Comparison of ENCODE assay signal across 8 cellular contexts in the genomic region with DNA sequence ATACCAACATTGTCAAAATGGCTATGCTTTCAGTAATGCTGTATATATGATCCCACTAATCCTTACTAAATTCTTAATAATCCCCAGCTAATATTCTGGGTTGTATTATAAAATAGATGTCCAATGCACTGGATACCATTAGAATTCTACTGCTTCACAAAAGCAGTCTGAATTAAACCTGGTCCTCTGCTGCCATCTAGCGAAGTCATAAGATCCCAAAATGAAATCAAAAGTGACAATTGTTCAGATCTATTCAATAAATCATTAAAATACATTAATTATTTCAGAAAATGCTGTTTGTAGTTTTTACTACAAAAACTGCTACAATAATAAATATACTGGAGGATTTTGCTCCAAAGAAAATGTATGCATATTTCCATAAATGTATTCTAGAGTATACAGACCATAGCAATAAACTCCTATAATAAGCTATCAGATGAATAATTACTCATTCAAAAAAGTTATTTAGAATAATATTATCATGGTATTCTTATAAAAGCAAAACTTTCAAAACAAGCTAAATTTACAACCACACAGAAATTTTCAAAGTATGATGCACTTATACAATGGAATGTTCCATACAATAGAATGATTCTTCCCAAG.
DNase-seq lines count a peak whose midpoint lies in the region; ATAC-seq and FAIRE-seq lines count a peak whose summit lies in the region.

No MANE protein-coding gene starts in this region.

- H3K27ac Mint-ChIP-seq in CD8-positive, alpha-beta memory T cell, result no peak overlapping the region

- no peaks in the 10 kb centered on the region for H3K9me3 Mint-ChIP-seq in CD8-positive, alpha-beta memory T cell

- DNase-seq in CD8-positive, alpha-beta memory T cell, result peak in 4 of 5 donors; percentile 10 to 48 (median 32)
- DNase-seq in GM18507 (ENCODE audit: extremely low spot score, insufficient read length, low read depth) (peak; percentile 9), NCI-H2196 treated with DMSO at 0.1 percent for 48 hours (lab: John Stamatoyannopoulos, UW; ENCODE audit: unreplicated experiment) (peak; percentile 30), germinal center (ENCODE audit: low spot score) (peak; percentile 28), renal cortical epithelial cell (ENCODE audit: low read depth) (peak; percentile 65), HuH-7.5 (ENCODE audit: low spot score) (no peak)
- peak; percentile 5 to 25 for DNase-seq in activated CD4-positive, alpha-beta T cell treated with anti-CD3 and anti-CD28 coated beads, Interleukin-2, amount 50 U/mL, for 48 hours

- no peaks in the 10 kb centered on the region for H3K36me3 ChIP-seq in CD8-positive, alpha-beta memory T cell (ENCODE audit: insufficient read depth, low read length)

- no peaks in the 10 kb centered on the region for H3K9me3 ChIP-seq in CD8-positive, alpha-beta memory T cell (ENCODE audit: low read length)

- POLR2A ChIA-PET in CD8-positive, alpha-beta memory T cell (lab: Charles Lee), result no interaction called here

- ATAC-seq in GM18517 (IDR thresholded peaks at IDR 0.05; ENCODE audit: unreplicated experiment), result no peak

- H3K27me3 ChIP-seq in CD8-positive, alpha-beta memory T cell (ENCODE audit: insufficient read depth, low read length, poor library complexity, severe bottlenecking), result no peaks in the 10 kb centered on the region

- peak; percentile 89 for FAIRE-seq in GM18507 (lab: Jason Lieb, UNC)

- peaks cover 0 to 5% (median 2%) of the 10 kb centered on the region in 3 donors for H3K36me3 Mint-ChIP-seq in CD8-positive, alpha-beta memory T cell

- H3K4me1 Mint-ChIP-seq in CD8-positive, alpha-beta memory T cell, result peaks cover 13 to 44% (median 20%) of the 10 kb centered on the region in 3 donors

- H3K4me3 Mint-ChIP-seq in CD8-positive, alpha-beta memory T cell, result no peak overlapping the region

- no peak overlapping the region for H3K4me3 ChIP-seq in CD8-positive, alpha-beta memory T cell (ENCODE audit: low read length)

- H3K27me3 Mint-ChIP-seq in CD8-positive, alpha-beta memory T cell, result no peaks in the 10 kb centered on the region

- CTCF ChIA-PET in CD8-positive, alpha-beta memory T cell (lab: Charles Lee), result interaction anchor here (0.6 to 3.5 kb wide), 11 partner anchors 8 to 1478 kb away, joined by 3 to 11 read pairs (median 4); partner anchors contain the start of gene RNGTT

- no peaks in the 10 kb centered on the region for H3K4me1 ChIP-seq in CD8-positive, alpha-beta memory T cell (ENCODE audit: insufficient read depth, low read length)

- no peak overlapping the region for H3K27ac ChIP-seq in CD8-positive, alpha-beta memory T cell (ENCODE audit: low read depth, low read length)
